Comparison of ENCODE assay signal across 1 cellular context in the genomic region with DNA sequence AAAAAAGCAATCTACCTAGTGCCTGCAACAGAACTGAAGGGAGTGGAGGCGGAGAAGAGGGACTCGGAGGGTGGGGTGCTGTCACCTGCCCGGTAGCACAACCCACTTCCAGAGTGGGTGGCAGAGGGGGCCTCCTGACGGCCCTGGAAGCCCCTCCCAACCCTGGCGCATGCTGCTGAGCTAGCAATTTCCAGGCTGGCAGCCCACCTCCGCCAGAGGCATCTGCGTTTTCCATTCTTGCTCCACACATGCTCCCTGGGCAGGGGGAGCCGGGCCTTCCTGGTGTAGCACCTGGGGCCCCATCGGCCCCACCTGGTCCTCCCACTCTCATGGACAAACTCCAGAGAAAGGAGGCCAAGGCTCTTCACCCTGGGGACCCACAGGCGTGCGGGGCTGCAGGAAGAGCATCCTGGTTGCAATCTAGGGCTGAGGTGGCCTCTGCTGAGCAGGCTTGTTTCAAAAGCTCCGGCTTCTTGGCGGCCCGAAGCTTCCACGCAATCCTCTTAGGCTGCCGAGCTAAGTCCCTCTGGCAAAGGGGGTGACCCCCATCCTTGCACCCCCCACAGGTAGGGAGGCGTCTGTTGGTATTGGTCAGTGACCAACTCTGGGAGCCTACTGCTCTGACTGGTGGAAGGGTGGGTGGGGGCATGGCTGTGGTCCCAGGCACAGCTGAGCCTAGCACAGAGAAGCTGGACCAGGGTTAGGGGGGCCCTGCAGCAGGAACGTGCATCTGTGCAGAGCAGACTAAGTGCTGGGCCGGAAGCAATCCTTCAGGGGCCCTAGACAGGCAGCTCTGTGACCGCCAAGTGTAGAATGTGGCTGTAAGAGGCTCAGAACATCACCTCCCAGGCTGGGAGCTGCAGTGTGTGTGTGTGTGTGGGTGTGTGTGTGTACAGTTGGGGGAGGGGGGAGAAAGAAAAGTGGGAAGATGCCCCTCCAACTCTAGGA.
TF ChIP-seq lines count a peak whose summit lies in the region.

No MANE protein-coding gene starts in this region.

TF ChIP-seq in HepG2, 621 proteins besides CTCF, POLR2A, EP300 and RAD21 (continued from another document and continues in another):
- TF ChIP-seq, protein P1, sequence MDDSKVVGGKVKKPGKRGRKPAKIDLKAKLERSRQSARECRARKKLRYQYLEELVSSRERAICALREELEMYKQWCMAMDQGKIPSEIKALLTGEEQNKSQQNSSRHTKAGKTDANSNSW (CRISPR knock-in tag; IDR thresholded peaks at IDR 0.05; ENCODE audit: borderline replicate concordance): no peak
- TF ChIP-seq, protein P2, sequence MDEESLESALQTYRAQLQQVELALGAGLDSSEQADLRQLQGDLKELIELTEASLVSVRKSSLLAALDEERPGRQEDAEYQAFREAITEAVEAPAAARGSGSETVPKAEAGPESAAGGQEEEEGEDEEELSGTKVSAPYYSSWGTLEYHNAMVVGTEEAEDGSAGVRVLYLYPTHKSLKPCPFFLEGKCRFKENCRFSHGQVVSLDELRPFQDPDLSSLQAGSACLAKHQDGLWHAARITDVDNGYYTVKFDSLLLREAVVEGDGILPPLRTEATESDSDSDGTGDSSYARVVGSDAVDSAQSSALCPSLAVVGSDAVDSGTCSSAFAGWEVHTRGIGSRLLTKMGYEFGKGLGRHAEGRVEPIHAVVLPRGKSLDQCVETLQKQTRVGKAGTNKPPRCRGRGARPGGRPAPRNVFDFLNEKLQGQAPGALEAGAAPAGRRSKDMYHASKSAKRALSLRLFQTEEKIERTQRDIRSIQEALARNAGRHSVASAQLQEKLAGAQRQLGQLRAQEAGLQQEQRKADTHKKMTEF (CRISPR knock-in tag; IDR thresholded peaks at IDR 0.05): no peak
- TF ChIP-seq AGO2 (optimal IDR thresholded peaks at IDR 0.05; ENCODE audit: low read depth, low read length) (peak; percentile 92), MAFG (CRISPR knock-in tag; IDR thresholded peaks at IDR 0.05) (no peak), NCOR1 (IDR thresholded peaks at IDR 0.05; ENCODE audit: borderline replicate concordance, low read length) (no peak), PHB2 (IDR thresholded peaks at IDR 0.05; ENCODE audit: partially characterized antibody) (no peak), HNRNPL (IDR thresholded peaks at IDR 0.05; ENCODE audit: low read depth, low read length) (peak; percentile 32; the same call in 1 of the 2 replicates), ATF7-NPFF (CRISPR knock-in tag; IDR thresholded peaks at IDR 0.05; ENCODE audit: low read depth) (no peak), ZSCAN29 (CRISPR knock-in tag; conservative IDR thresholded peaks at IDR 0.05) (no peak), NFKBIZ (CRISPR knock-in tag; IDR thresholded peaks at IDR 0.05) (no peak), SRF (IDR thresholded peaks at IDR 0.05; ENCODE audit: low read depth, low read length) (no peak), XBP1 (CRISPR knock-in tag; IDR thresholded peaks at IDR 0.05) (no peak), FOXM1 (CRISPR knock-in tag; IDR thresholded peaks at IDR 0.05) (no peak), PAWR (CRISPR knock-in tag; IDR thresholded peaks at IDR 0.05; ENCODE audit: borderline replicate concordance) (no peak), ZNF234 (CRISPR knock-in tag; conservative IDR thresholded peaks at IDR 0.05) (no peak), MBNL3 (CRISPR knock-in tag; conservative IDR thresholded peaks at IDR 0.05) (no peak), ZNF292 (CRISPR knock-in tag; IDR thresholded peaks at IDR 0.05; ENCODE audit: borderline replicate concordance, low read depth) (no peak), CENPT (CRISPR knock-in tag; IDR thresholded peaks at IDR 0.05; ENCODE audit: low read depth) (no peak), HNRNPLL (IDR thresholded peaks at IDR 0.05; ENCODE audit: low read depth, low read length, poor library complexity, severe bottlenecking) (peak; percentile 31), CREM (IDR thresholded peaks at IDR 0.05) (no peak), CREM (CRISPR knock-in tag; IDR thresholded peaks at IDR 0.05) (no peak), HMG20A (CRISPR knock-in tag; IDR thresholded peaks at IDR 0.05; ENCODE audit: borderline replicate concordance) (no peak), GLI4 (CRISPR knock-in tag; IDR thresholded peaks at IDR 0.05; ENCODE audit: borderline replicate concordance) (no peak), POGZ (CRISPR knock-in tag; IDR thresholded peaks at IDR 0.05) (no peak), ZNF547 (CRISPR knock-in tag; IDR thresholded peaks at IDR 0.05) (no peak), SRSF1 (optimal IDR thresholded peaks at IDR 0.05; ENCODE audit: low read depth, low read length) (peak; percentile 88), ZNF773 (CRISPR knock-in tag; IDR thresholded peaks at IDR 0.05; ENCODE audit: borderline replicate concordance) (no peak), TCF7 (IDR thresholded peaks at IDR 0.05; ENCODE audit: low read depth) (no peak)
- TF ChIP-seq, protein P3, sequence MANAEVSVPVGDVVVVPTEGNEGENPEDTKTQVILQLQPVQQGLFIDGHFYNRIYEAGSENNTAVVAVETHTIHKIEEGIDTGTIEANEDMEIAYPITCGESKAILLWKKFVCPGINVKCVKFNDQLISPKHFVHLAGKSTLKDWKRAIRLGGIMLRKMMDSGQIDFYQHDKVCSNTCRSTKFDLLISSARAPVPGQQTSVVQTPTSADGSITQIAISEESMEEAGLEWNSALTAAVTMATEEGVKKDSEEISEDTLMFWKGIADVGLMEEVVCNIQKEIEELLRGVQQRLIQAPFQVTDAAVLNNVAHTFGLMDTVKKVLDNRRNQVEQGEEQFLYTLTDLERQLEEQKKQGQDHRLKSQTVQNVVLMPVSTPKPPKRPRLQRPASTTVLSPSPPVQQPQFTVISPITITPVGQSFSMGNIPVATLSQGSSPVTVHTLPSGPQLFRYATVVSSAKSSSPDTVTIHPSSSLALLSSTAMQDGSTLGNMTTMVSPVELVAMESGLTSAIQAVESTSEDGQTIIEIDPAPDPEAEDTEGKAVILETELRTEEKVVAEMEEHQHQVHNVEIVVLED (CRISPR knock-in tag; IDR thresholded peaks at IDR 0.05; ENCODE audit: borderline replicate concordance): no peak
- TF ChIP-seq, protein P4, sequence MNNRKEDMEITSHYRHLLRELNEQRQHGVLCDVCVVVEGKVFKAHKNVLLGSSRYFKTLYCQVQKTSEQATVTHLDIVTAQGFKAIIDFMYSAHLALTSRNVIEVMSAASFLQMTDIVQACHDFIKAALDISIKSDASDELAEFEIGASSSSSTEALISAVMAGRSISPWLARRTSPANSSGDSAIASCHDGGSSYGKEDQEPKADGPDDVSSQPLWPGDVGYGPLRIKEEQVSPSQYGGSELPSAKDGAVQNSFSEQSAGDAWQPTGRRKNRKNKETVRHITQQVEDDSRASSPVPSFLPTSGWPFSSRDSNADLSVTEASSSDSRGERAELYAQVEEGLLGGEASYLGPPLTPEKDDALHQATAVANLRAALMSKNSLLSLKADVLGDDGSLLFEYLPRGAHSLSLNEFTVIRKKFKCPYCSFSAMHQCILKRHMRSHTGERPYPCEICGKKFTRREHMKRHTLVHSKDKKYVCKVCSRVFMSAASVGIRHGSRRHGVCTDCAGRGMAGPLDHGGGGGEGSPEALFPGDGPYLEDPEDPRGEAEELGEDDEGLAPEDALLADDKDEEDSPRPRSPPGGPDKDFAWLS (CRISPR knock-in tag; IDR thresholded peaks at IDR 0.05; ENCODE audit: borderline replicate concordance): no peak
- TF ChIP-seq, protein P5, sequence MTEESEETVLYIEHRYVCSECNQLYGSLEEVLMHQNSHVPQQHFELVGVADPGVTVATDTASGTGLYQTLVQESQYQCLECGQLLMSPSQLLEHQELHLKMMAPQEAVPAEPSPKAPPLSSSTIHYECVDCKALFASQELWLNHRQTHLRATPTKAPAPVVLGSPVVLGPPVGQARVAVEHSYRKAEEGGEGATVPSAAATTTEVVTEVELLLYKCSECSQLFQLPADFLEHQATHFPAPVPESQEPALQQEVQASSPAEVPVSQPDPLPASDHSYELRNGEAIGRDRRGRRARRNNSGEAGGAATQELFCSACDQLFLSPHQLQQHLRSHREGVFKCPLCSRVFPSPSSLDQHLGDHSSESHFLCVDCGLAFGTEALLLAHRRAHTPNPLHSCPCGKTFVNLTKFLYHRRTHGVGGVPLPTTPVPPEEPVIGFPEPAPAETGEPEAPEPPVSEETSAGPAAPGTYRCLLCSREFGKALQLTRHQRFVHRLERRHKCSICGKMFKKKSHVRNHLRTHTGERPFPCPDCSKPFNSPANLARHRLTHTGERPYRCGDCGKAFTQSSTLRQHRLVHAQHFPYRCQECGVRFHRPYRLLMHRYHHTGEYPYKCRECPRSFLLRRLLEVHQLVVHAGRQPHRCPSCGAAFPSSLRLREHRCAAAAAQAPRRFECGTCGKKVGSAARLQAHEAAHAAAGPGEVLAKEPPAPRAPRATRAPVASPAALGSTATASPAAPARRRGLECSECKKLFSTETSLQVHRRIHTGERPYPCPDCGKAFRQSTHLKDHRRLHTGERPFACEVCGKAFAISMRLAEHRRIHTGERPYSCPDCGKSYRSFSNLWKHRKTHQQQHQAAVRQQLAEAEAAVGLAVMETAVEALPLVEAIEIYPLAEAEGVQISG (CRISPR knock-in tag; IDR thresholded peaks at IDR 0.05): no peak
- TF ChIP-seq, protein P6, sequence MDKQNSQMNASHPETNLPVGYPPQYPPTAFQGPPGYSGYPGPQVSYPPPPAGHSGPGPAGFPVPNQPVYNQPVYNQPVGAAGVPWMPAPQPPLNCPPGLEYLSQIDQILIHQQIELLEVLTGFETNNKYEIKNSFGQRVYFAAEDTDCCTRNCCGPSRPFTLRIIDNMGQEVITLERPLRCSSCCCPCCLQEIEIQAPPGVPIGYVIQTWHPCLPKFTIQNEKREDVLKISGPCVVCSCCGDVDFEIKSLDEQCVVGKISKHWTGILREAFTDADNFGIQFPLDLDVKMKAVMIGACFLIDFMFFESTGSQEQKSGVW (CRISPR knock-in tag; IDR thresholded peaks at IDR 0.05; ENCODE audit: borderline replicate concordance): peak; percentile 48; the same call in 1 of the 2 replicates
- TF ChIP-seq, protein P7, sequence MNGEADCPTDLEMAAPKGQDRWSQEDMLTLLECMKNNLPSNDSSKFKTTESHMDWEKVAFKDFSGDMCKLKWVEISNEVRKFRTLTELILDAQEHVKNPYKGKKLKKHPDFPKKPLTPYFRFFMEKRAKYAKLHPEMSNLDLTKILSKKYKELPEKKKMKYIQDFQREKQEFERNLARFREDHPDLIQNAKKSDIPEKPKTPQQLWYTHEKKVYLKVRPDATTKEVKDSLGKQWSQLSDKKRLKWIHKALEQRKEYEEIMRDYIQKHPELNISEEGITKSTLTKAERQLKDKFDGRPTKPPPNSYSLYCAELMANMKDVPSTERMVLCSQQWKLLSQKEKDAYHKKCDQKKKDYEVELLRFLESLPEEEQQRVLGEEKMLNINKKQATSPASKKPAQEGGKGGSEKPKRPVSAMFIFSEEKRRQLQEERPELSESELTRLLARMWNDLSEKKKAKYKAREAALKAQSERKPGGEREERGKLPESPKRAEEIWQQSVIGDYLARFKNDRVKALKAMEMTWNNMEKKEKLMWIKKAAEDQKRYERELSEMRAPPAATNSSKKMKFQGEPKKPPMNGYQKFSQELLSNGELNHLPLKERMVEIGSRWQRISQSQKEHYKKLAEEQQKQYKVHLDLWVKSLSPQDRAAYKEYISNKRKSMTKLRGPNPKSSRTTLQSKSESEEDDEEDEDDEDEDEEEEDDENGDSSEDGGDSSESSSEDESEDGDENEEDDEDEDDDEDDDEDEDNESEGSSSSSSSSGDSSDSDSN (CRISPR knock-in tag; IDR thresholded peaks at IDR 0.05): 0 out of 2 replicates have a peak, but pooled peaks have one; percentile 26
- TF ChIP-seq, protein P8, sequence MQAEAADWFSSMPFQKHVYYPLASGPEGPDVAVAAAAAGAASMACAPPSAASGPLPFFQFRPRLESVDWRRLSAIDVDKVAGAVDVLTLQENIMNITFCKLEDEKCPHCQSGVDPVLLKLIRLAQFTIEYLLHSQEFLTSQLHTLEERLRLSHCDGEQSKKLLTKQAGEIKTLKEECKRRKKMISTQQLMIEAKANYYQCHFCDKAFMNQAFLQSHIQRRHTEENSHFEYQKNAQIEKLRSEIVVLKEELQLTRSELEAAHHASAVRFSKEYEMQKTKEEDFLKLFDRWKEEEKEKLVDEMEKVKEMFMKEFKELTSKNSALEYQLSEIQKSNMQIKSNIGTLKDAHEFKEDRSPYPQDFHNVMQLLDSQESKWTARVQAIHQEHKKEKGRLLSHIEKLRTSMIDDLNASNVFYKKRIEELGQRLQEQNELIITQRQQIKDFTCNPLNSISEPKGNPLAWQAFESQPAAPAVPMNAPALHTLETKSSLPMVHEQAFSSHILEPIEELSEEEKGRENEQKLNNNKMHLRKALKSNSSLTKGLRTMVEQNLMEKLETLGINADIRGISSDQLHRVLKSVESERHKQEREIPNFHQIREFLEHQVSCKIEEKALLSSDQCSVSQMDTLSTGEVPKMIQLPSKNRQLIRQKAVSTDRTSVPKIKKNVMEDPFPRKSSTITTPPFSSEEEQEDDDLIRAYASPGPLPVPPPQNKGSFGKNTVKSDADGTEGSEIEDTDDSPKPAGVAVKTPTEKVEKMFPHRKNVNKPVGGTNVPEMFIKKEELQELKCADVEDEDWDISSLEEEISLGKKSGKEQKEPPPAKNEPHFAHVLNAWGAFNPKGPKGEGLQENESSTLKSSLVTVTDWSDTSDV (CRISPR knock-in tag; IDR thresholded peaks at IDR 0.05): no peak
- TF ChIP-seq, protein P9, sequence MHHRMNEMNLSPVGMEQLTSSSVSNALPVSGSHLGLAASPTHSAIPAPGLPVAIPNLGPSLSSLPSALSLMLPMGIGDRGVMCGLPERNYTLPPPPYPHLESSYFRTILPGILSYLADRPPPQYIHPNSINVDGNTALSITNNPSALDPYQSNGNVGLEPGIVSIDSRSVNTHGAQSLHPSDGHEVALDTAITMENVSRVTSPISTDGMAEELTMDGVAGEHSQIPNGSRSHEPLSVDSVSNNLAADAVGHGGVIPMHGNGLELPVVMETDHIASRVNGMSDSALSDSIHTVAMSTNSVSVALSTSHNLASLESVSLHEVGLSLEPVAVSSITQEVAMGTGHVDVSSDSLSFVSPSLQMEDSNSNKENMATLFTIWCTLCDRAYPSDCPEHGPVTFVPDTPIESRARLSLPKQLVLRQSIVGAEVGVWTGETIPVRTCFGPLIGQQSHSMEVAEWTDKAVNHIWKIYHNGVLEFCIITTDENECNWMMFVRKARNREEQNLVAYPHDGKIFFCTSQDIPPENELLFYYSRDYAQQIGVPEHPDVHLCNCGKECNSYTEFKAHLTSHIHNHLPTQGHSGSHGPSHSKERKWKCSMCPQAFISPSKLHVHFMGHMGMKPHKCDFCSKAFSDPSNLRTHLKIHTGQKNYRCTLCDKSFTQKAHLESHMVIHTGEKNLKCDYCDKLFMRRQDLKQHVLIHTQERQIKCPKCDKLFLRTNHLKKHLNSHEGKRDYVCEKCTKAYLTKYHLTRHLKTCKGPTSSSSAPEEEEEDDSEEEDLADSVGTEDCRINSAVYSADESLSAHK (CRISPR knock-in tag; IDR thresholded peaks at IDR 0.05; ENCODE audit: borderline replicate concordance): no peak
- TF ChIP-seq, protein P10, sequence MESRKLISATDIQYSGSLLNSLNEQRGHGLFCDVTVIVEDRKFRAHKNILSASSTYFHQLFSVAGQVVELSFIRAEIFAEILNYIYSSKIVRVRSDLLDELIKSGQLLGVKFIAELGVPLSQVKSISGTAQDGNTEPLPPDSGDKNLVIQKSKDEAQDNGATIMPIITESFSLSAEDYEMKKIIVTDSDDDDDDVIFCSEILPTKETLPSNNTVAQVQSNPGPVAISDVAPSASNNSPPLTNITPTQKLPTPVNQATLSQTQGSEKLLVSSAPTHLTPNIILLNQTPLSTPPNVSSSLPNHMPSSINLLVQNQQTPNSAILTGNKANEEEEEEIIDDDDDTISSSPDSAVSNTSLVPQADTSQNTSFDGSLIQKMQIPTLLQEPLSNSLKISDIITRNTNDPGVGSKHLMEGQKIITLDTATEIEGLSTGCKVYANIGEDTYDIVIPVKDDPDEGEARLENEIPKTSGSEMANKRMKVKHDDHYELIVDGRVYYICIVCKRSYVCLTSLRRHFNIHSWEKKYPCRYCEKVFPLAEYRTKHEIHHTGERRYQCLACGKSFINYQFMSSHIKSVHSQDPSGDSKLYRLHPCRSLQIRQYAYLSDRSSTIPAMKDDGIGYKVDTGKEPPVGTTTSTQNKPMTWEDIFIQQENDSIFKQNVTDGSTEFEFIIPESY (CRISPR knock-in tag; IDR thresholded peaks at IDR 0.05): no peak; the same call in 1 of the 2 replicates
